In the genomic region with DNA sequence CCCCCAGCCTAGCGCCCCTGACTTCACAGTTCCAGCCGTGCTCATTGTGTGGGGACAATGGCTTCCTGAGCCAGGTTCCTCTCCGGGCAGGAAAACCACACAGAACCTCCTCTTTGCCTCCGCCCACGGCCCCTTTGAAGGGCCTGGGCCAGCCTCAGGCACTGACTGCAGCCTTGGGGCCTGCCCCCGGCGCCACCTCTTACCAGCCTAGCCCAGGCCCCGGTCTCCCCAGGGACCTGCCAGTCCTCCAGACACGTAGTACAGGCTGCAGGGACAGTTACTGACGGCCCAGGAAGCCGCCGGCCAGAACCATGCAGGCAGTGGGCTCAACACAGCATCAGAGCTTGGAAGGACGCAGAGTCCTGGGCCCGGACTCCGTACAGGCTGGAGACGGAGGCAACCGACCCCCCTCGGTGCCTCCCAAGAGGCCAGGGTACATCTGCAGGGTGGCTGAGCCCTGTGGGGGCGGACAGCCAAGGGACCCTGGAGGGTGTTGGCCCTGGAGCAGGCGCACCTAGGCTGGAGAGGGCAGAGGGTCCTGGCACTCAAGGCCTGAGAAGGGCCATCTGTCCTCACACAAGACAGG, we compare ENCODE assay signal across 11 cellular contexts. TPM values are rescaled to one million over a fixed set of nuclear protein-coding genes. Genes with fewer than 3 reads are reported as not detected.
DNase-seq lines count a peak whose midpoint lies in the region; ATAC-seq and TF ChIP-seq lines count a peak whose summit lies in the region.
"Had no signal": no experiment of that assay in that cellular context is flagged by ENCODE, and none has a peak within 500 bp of the region (broad histone marks: within the 10 kb centered on the region; RNA-seq: fewer than 3 reads in every experiment).

No MANE protein-coding gene starts in this region.

- DNase-seq in stimulated activated CD4-positive, alpha-beta T cell treated with anti-CD3 and anti-CD28 coated beads, Interleukin-4, amount 100 ng/mL, for 24 hours = peak; percentile 29
- no peak for DNase-seq in stimulated activated CD4-positive, alpha-beta T cell treated with anti-CD3 and anti-CD28 coated beads, Interleukin-12 subunit alpha, Interleukin-12 subunit beta, amount 100 ng/mL, for 4 hours
- no peak for DNase-seq in NT2/D1 (ENCODE audit: low read depth, low spot score)
- DNase-seq in activated naive CD8-positive, alpha-beta T cell treated with anti-CD3 and anti-CD28 coated beads, Interleukin-2, amount 50 U/mL, for 24 hours = peak; percentile 62
- no peak for DNase-seq in upper lobe of right lung
- DNase-seq in A172 (ENCODE audit: low spot score) = no peak
- no peak for DNase-seq in posterior cingulate gyrus
- DNase-seq: COR-L47 had no signal

- H3K36me3 Mint-ChIP-seq in activated naive CD8-positive, alpha-beta T cell treated with anti-CD3 and anti-CD28 coated beads, Interleukin-2, amount 50 U/mL, for 24 hours (ENCODE audit: low read depth) = no peaks in the 10 kb centered on the region

- TF ChIP-seq CTCF in upper lobe of right lung (IDR thresholded peaks at IDR 0.05) = no peak

- peak overlapping the region; percentile 50 for H3K9ac ChIP-seq in NT2/D1 (ENCODE audit: insufficient read length, low read depth)

- H3K27ac Mint-ChIP-seq in activated naive CD8-positive, alpha-beta T cell treated with anti-CD3 and anti-CD28 coated beads, Interleukin-2, amount 50 U/mL, for 24 hours = no peak overlapping the region
- H3K27ac Mint-ChIP-seq: nephron had no signal

- peaks cover 9% of the 10 kb centered on the region for H3K4me1 Mint-ChIP-seq in activated naive CD8-positive, alpha-beta T cell treated with anti-CD3 and anti-CD28 coated beads, Interleukin-2, amount 50 U/mL, for 24 hours
- H3K4me1 Mint-ChIP-seq: nephron had no signal

- H3K4me3 ChIP-seq in NT2/D1 (ENCODE audit: insufficient read length, low read depth) (no peak overlapping the region), upper lobe of right lung (no peak overlapping the region)

- peaks cover 26% of the 10 kb centered on the region for H3K27me3 ChIP-seq in NT2/D1 (ENCODE audit: insufficient read depth, insufficient read length)
- peaks cover 26% of the 10 kb centered on the region for H3K27me3 ChIP-seq in upper lobe of right lung

- peak overlapping the region; percentile 30 for H3K27ac ChIP-seq in upper lobe of right lung

- H3K4me3 Mint-ChIP-seq in activated naive CD8-positive, alpha-beta T cell treated with anti-CD3 and anti-CD28 coated beads, Interleukin-2, amount 50 U/mL, for 24 hours = no peak overlapping the region
- H3K4me3 Mint-ChIP-seq: central memory CD8-positive, alpha-beta T cell; nephron had no signal

- peaks cover 22% of the 10 kb centered on the region for H3K27me3 Mint-ChIP-seq in activated naive CD8-positive, alpha-beta T cell treated with anti-CD3 and anti-CD28 coated beads, Interleukin-2, amount 50 U/mL, for 24 hours

- ATAC-seq in activated naive CD8-positive, alpha-beta T cell treated with anti-CD3 and anti-CD28 coated beads, Interleukin-2, amount 50 U/mL, for 24 hours = peak; percentile 67
- ATAC-seq in upper lobe of right lung (peak; percentile 10), GM19035 (IDR thresholded peaks at IDR 0.05; ENCODE audit: unreplicated experiment) (no peak)

- H3K9me3 ChIP-seq in NT2/D1 (ENCODE audit: insufficient read depth, low read length) = no peaks in the 10 kb centered on the region
- H3K9me3 ChIP-seq in upper lobe of right lung = no peaks in the 10 kb centered on the region

- H3K9me3 Mint-ChIP-seq in activated naive CD8-positive, alpha-beta T cell treated with anti-CD3 and anti-CD28 coated beads, Interleukin-2, amount 50 U/mL, for 24 hours = no peaks in the 10 kb centered on the region
- H3K9me3 Mint-ChIP-seq: central memory CD8-positive, alpha-beta T cell; nephron had no signal

- intact Hi-C loops in upper lobe of right lung (cut with DNase I) (loop anchor here (5.0 to 10.0 kb wide), 2 partner anchors 83 to 155 kb away; no protein-coding TSS in a partner anchor), posterior cingulate gyrus (cut with DNase I) (loop anchor here (2.0 kb wide), 1 partner anchor 151 kb away; no protein-coding TSS in a partner anchor)

- peaks cover 13% of the 10 kb centered on the region for H3K4me1 ChIP-seq in NT2/D1 (ENCODE audit: insufficient read depth, insufficient read length)
- peaks cover 46% of the 10 kb centered on the region for H3K4me1 ChIP-seq in upper lobe of right lung

- no peaks in the 10 kb centered on the region for H3K36me3 ChIP-seq in NT2/D1 (ENCODE audit: insufficient read depth, insufficient read length, low read length)
- no peaks in the 10 kb centered on the region for H3K36me3 ChIP-seq in upper lobe of right lung

RNA-seq across cellular contexts. Expression of a gene that starts 20.9 kb away (rescaled TPM):
- total RNA-seq in upper lobe of right lung = 59.1 TPM
- total RNA-seq in A172 (2014; rRNA removed; shearing (Covaris generic)) = 19.9 and 23.1 TPM in 2 replicates

RNA-seq across cellular contexts. Expression of a gene that starts 33.4 kb away (rescaled TPM):
- total RNA-seq in upper lobe of right lung = 31.2 TPM
- total RNA-seq in A172 (2014; rRNA removed; shearing (Covaris generic)) = 6.5 and 9.8 TPM in 2 replicates

RNA-seq across cellular contexts. Expression of a gene that starts 46.3 kb away (rescaled TPM):
- 51.3 TPM for total RNA-seq in upper lobe of right lung
- not detected in 2 replicates for total RNA-seq in A172 (2014; rRNA removed; shearing (Covaris generic))

Comparison
In these comparisons a context has a peak if more than half of its experiments do, and no peak if none do; other contexts are left out.
1. DNase-seq: peak in stimulated activated CD4-positive, alpha-beta T cell treated with anti-CD3 and anti-CD28 coated beads, Interleukin-4, amount 100 ng/mL, for 24 hours (single experiment) and activated naive CD8-positive, alpha-beta T cell treated with anti-CD3 and anti-CD28 coated beads, Interleukin-2, amount 50 U/mL, for 24 hours (single experiment); none in stimulated activated CD4-positive, alpha-beta T cell treated with anti-CD3 and anti-CD28 coated beads, Interleukin-12 subunit alpha, Interleukin-12 subunit beta, amount 100 ng/mL, for 4 hours (single experiment), NT2/D1 (single experiment), upper lobe of right lung (single experiment), A172 (single experiment) and posterior cingulate gyrus (0 of 10).
2. RNA of a gene that starts 46.3 kb away (total RNA-seq): 51.3 TPM in upper lobe of right lung (single experiment); not detected in A172; every median in the first group is over 10 times any median in the second.